Comparison of ENCODE assay signal across 30 cellular contexts in genomic region chr13:106635616-106636015, GRCh38.
"Had no signal": no experiment of that assay in that cellular context is flagged by ENCODE, and none has a peak within 500 bp of the region (broad histone marks: within the 10 kb centered on the region; RNA-seq: fewer than 3 reads in every experiment).

No MANE protein-coding gene starts in this region.

- H3K9me3 ChIP-seq: ovary, psoas muscle, right lobe of liver, spleen, thoracic aorta, thyroid gland, tibial nerve, upper lobe of right lung, uterus had no signal

- H3K4me1 Mint-ChIP-seq: naive thymus-derived CD4-positive, alpha-beta T cell; natural killer cell; stimulated activated memory B cell treated with anti-CD40 and anti-IgM and Interleukin-4, amounts not matched to agents 10 μg/mL and 1 μg/mL and 100 μg/mL, for 72 hours; stimulated activated naive CD8-positive, alpha-beta T cell treated with anti-CD3 and anti-CD28 coated beads, Interleukin-15, amount 100 ng/mL, for 72 hours had no signal

- H3K4me2 ChIP-seq: smooth muscle cell had no signal

- DNase-seq: naive thymus-derived CD4-positive, alpha-beta T cell; natural killer cell; occipital lobe; ovary; posterior cingulate gyrus; psoas muscle; right cardiac atrium; right lobe of liver; spleen; stimulated activated CD4-positive, alpha-beta T cell treated with anti-CD3 and anti-CD28 coated beads, Interleukin-12 subunit alpha, Interleukin-12 subunit beta, amount 100 ng/mL, for 4 hours; stimulated activated CD4-positive, alpha-beta T cell treated with anti-CD3 and anti-CD28 coated beads, Interleukin-1b, Interleukin-23, amount 100 ng/mL, for 48 hours; stimulated activated CD4-positive, alpha-beta T cell treated with anti-CD3 and anti-CD28 coated beads, Interleukin-4, amount 100 ng/mL, for 1 hour; stimulated activated CD4-positive, alpha-beta T cell treated with anti-CD3 and anti-CD28 coated beads, Interleukin-4, amount 100 ng/mL, for 4 hours; stimulated activated CD8-positive, alpha-beta memory T cell treated with anti-CD3 and anti-CD28 coated beads, Interleukin-4, amount 100 ng/mL, for 48 hours; stimulated activated naive CD4-positive, alpha-beta T cell; stimulated activated naive CD8-positive, alpha-beta T cell treated with anti-CD3 and anti-CD28 coated beads, Interleukin-15, amount 100 ng/mL, for 72 hours; stimulated activated naive CD8-positive, alpha-beta T cell treated with anti-CD3 and anti-CD28 coated beads, Interleukin-15, Interleukin-2, amounts not matched to agents 100 U/mL and 50 U/mL, for 24 hours; substantia nigra; thyroid gland; trophoblast cell; upper lobe of right lung; uterus had no signal

- H3K27ac Mint-ChIP-seq: naive thymus-derived CD4-positive, alpha-beta T cell; natural killer cell; progenitor cell of endocrine pancreas; stimulated activated memory B cell treated with anti-CD40 and anti-IgM and Interleukin-4, amounts not matched to agents 10 μg/mL and 1 μg/mL and 100 μg/mL, for 72 hours; stimulated activated naive CD8-positive, alpha-beta T cell treated with anti-CD3 and anti-CD28 coated beads, Interleukin-15, amount 100 ng/mL, for 72 hours had no signal

- H3K27me3 ChIP-seq: ovary, right lobe of liver, spleen, thyroid gland, tibial nerve, upper lobe of right lung, uterus had no signal

- H3K9ac ChIP-seq: parathyroid adenoma had no signal

- H3K36me3 Mint-ChIP-seq: naive thymus-derived CD4-positive, alpha-beta T cell; natural killer cell; stimulated activated memory B cell treated with anti-CD40 and anti-IgM and Interleukin-4, amounts not matched to agents 10 μg/mL and 1 μg/mL and 100 μg/mL, for 72 hours had no signal

- H2AFZ ChIP-seq: parathyroid adenoma had no signal

- ATAC-seq: naive thymus-derived CD4-positive, alpha-beta T cell; psoas muscle; right cardiac atrium; right lobe of liver; stimulated activated memory B cell treated with anti-CD40 and anti-IgM and Interleukin-4, amounts not matched to agents 10 μg/mL and 1 μg/mL and 100 μg/mL, for 72 hours; stimulated activated naive CD8-positive, alpha-beta T cell treated with anti-CD3 and anti-CD28 coated beads, Interleukin-15, amount 100 ng/mL, for 72 hours; stimulated activated naive CD8-positive, alpha-beta T cell treated with anti-CD3 and anti-CD28 coated beads, Interleukin-15, Interleukin-2, amounts not matched to agents 100 U/mL and 50 U/mL, for 24 hours; upper lobe of right lung had no signal

- H3K4me3 Mint-ChIP-seq: naive thymus-derived CD4-positive, alpha-beta T cell; natural killer cell; nephron; stimulated activated memory B cell treated with anti-CD40 and anti-IgM and Interleukin-4, amounts not matched to agents 10 μg/mL and 1 μg/mL and 100 μg/mL, for 72 hours; stimulated activated naive CD8-positive, alpha-beta T cell treated with anti-CD3 and anti-CD28 coated beads, Interleukin-15, amount 100 ng/mL, for 72 hours had no signal

- H3K4me1 ChIP-seq: parathyroid adenoma, psoas muscle, right lobe of liver, spleen, thyroid gland, tibial nerve, upper lobe of right lung, uterus had no signal

- H3K27ac ChIP-seq: parathyroid adenoma, psoas muscle, right lobe of liver, spleen, thoracic aorta, thyroid gland, upper lobe of right lung had no signal

- H3K9me3 Mint-ChIP-seq: naive thymus-derived CD4-positive, alpha-beta T cell; natural killer cell; nephron; stimulated activated memory B cell treated with anti-CD40 and anti-IgM and Interleukin-4, amounts not matched to agents 10 μg/mL and 1 μg/mL and 100 μg/mL, for 72 hours; stimulated activated naive CD8-positive, alpha-beta T cell treated with anti-CD3 and anti-CD28 coated beads, Interleukin-15, amount 100 ng/mL, for 72 hours had no signal

- H3K36me3 ChIP-seq: ovary, right lobe of liver, spleen, thoracic aorta, thyroid gland, tibial nerve, upper lobe of right lung, uterus had no signal

- H3K79me2 ChIP-seq: parathyroid adenoma had no signal

- H3K4me3 ChIP-seq: ovary, psoas muscle, right lobe of liver, skin epidermis, smooth muscle cell, spleen, thoracic aorta, thyroid gland, tibial nerve, upper lobe of right lung, uterus had no signal
